ENCODE assay signal across 8 cellular contexts in genomic region chr1:24438423-24438901, GRCh38. TPM values are rescaled to one million over a fixed set of nuclear protein-coding genes. Genes with fewer than 3 reads are reported as not detected.
DNase-seq lines count a peak whose midpoint lies in the region; ATAC-seq and FAIRE-seq lines count a peak whose summit lies in the region.
"Had no signal": no experiment of that assay in that cellular context is flagged by ENCODE, and none has a peak within 500 bp of the region (broad histone marks: within the 10 kb centered on the region; RNA-seq: fewer than 3 reads in every experiment).

No MANE protein-coding gene starts in this region.

- H3K9me3 ChIP-seq in HUES48 (ENCODE audit: control insufficient read depth, insufficient read depth, low read length) (no peaks in the 10 kb centered on the region), subcutaneous abdominal adipose tissue (ENCODE audit: control insufficient read depth in 5 of 5, low read length in 5 of 5) (no peaks in the 10 kb centered on the region)

- H3K27ac ChIP-seq in HUES48 (ENCODE audit: low read depth, low read length) (peak overlapping the region; percentile 8), subcutaneous abdominal adipose tissue (ENCODE audit: low read depth, low read length) (no peak overlapping the region)

- ATAC-seq in left cardiac atrium: peak; percentile 78 to 80
- ATAC-seq: stimulated activated naive B cell treated with anti-CD40 and anti-IgM and Interleukin-4, amounts not matched to agents 10 μg/mL and 1 μg/mL and 100 μg/mL, for 72 hours had no signal

- intact Hi-C loops in left cardiac atrium (cut with DNase I): no loop called here

- H3K36me3 ChIP-seq in HUES48 (ENCODE audit: control insufficient read depth, insufficient read depth, low read length) (no peaks in the 10 kb centered on the region), subcutaneous abdominal adipose tissue (ENCODE audit: control insufficient read depth in 5 of 5, insufficient read depth in 5 of 5, low read length in 5 of 5) (peaks cover 0 to 7% (median 0%) of the 10 kb centered on the region in 5 donors)

- H3K27me3 ChIP-seq in HUES48 (ENCODE audit: control insufficient read depth, insufficient read depth, low read length) (no peaks in the 10 kb centered on the region), subcutaneous abdominal adipose tissue (ENCODE audit: control insufficient read depth in 5 of 5, insufficient read depth in 4 of 5, low read length in 5 of 5) (no peaks in the 10 kb centered on the region)

- H3K4me1 ChIP-seq in HUES48 (ENCODE audit: control insufficient read depth, insufficient read depth, low read length) (peaks cover 9% of the 10 kb centered on the region; the same call in 1 of the 2 replicates), subcutaneous abdominal adipose tissue (ENCODE audit: control insufficient read depth in 5 of 5, insufficient read depth in 5 of 5, low read length in 5 of 5) (peaks cover 4 to 32% (median 18%) of the 10 kb centered on the region in 5 donors)

- H3K9ac ChIP-seq in HUES48 (ENCODE audit: low read depth, low read length): no peak overlapping the region
- H3K9ac ChIP-seq in subcutaneous abdominal adipose tissue (ENCODE audit: low read length in 5 of 5): peak overlapping the region in 1 of 5 donors; percentile 47

- FAIRE-seq in GM19239 (lab: Jason Lieb, UNC): no peak

- DNase-seq in amygdala (lab: John Stamatoyannopoulos, UW) (peak in 33 of 56 donors; percentile 6 to 63 (median 31)), left cardiac atrium (peak; percentile 45), GM19239 (ENCODE audit: insufficient read length, low spot score) (no peak), T-helper 9 cell (no peak), CD1c-positive myeloid dendritic cell (ENCODE audit: extremely low spot score) (no peak)
- DNase-seq: stimulated activated naive B cell treated with anti-CD40 and anti-IgM and Interleukin-4, amounts not matched to agents 10 μg/mL and 1 μg/mL and 100 μg/mL, for 72 hours had no signal

- H3K4me3 ChIP-seq in HUES48 (ENCODE audit: low read depth, low read length): no peak overlapping the region
- H3K4me3 ChIP-seq in subcutaneous abdominal adipose tissue (ENCODE audit: low read depth in 1 of 5, low read length in 5 of 5): peak overlapping the region in 3 of 5 donors; percentile 7 to 49 (median 42)

RNA-seq across cellular contexts. Expression of gene NIPAL3, which starts 22.9 kb away (rescaled TPM):
- 10 to 100 TPM; 20.4 to 26.2 TPM for total RNA-seq in left cardiac atrium

RNA-seq across cellular contexts. Expression of gene STPG1, which starts 24.9 kb away (rescaled TPM):
- 1 to 10 TPM; 4.6 to 6.6 TPM for total RNA-seq in left cardiac atrium

Comparison
In these comparisons a context has a peak if more than half of its experiments do, and no peak if none do; other contexts are left out.
1. DNase-seq: peak in amygdala (33 of 56) and left cardiac atrium (single experiment); none in GM19239 (single experiment), T-helper 9 cell (single experiment) and CD1c-positive myeloid dendritic cell (single experiment).